26 cellular contexts compared by ENCODE assay signal in the genomic region with DNA sequence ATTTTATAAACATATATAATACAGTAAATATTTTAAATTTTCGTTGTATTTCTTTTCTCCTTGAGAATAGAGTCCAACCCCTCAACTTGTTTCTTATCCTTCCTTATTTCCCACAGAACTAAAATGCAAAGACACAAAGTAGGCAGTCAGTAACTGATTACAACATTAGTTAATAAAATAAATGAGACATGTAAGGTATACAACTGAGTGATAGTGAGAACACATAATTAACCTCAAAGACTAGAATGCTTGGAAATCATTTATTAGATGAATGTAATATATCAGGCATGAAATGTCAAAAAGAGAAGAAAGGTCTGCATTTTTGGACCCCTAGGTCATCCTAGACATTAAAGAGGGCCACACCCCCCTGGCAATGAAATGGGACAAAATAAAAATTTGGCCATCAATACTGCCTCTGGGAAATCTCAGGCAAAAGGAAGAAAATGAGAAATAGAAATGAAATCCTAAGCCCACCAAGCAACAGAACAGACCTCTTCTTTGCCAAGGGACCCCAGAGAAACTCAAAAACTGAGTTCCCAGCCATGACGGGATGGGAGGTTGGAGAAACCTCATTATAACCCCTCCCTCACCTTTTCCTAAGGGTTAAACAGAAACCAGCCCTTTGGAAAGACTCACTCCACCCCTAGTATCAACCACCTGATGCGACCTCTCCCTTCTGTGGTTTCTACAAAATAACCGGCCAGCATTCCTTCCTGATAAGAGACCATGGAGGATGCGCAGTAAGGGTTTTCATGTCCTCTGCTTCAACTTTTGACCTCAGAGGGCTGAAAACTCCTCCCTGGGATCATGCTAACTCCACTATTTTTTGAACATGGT.
DNase-seq lines count a peak whose midpoint lies in the region; ATAC-seq, FAIRE-seq and TF ChIP-seq lines count a peak whose summit lies in the region.
"Had no signal": no experiment of that assay in that cellular context is flagged by ENCODE, and none has a peak within 500 bp of the region (broad histone marks: within the 10 kb centered on the region; RNA-seq: fewer than 3 reads in every experiment).

No MANE protein-coding gene starts in this region.

- H2AFZ ChIP-seq in HepG2 (ENCODE audit: low read length) (no peak overlapping the region), Karpas-422 (ENCODE audit: low read length) (no peak overlapping the region)

- no peaks in the 10 kb centered on the region for H3K9me2 ChIP-seq in Karpas-422 (replicated peaks; ENCODE audit: insufficient read depth, low read length)

- TF ChIP-seq POLR2A in HepG2 (IDR thresholded peaks at IDR 0.05; ENCODE audit: insufficient read depth in 1 of 2, low read depth in 2 of 2, low read length in 2 of 2) (no peak), right lobe of liver (IDR thresholded peaks at IDR 0.05) (no peak)

- no peaks in the 10 kb centered on the region for H3K4me1 ChIP-seq in HepG2 (ENCODE audit: insufficient read depth, low read length)
- H3K4me1 ChIP-seq in right lobe of liver = no peaks in the 10 kb centered on the region
- H3K4me1 ChIP-seq in Karpas-422 (ENCODE audit: low read length) = 0 out of 2 replicates have a peak, but pooled peaks cover 3% of the 10 kb centered on the region
- H3K4me1 ChIP-seq: prostate gland had no signal

- CTCF ChIA-PET in HepG2 (lab: Yijun Ruan, JAX; ENCODE audit: low intra/inter-chr PET ratio, low total read pairs) = no interaction called here

- H3K9me3 ChIP-seq in HepG2 (ENCODE audit: low read length) (no peaks in the 10 kb centered on the region), right lobe of liver (no peaks in the 10 kb centered on the region), Karpas-422 (ENCODE audit: low read length) (no peaks in the 10 kb centered on the region)
- H3K9me3 ChIP-seq: MG63, prostate gland had no signal

- H3K79me2 ChIP-seq in HepG2 (ENCODE audit: insufficient read depth, low read length) = no peaks in the 10 kb centered on the region
- no peaks in the 10 kb centered on the region for H3K79me2 ChIP-seq in Karpas-422 (ENCODE audit: low read length)

- POLR2A ChIA-PET in HepG2 (lab: Yijun Ruan, JAX) = no interaction called here

- no peaks in the 10 kb centered on the region for H3K27me3 ChIP-seq in HepG2 (ENCODE audit: control insufficient read depth in 1 of 2, insufficient read depth in 2 of 2, low read length in 2 of 2)
- H3K27me3 ChIP-seq in right lobe of liver = no peaks in the 10 kb centered on the region
- no peaks in the 10 kb centered on the region for H3K27me3 ChIP-seq in Karpas-422 (ENCODE audit: low read length)
- H3K27me3 ChIP-seq: MG63 had no signal

- TF ChIP-seq CTCF in HepG2 (CRISPR knock-in tag; IDR thresholded peaks at IDR 0.05) (no peak), right lobe of liver (IDR thresholded peaks at IDR 0.05) (no peak)

- intact Hi-C loops in HepG2 (cut with micrococcal nuclease; ENCODE audit: unreplicated experiment) (loop anchor here (10.0 kb wide), 1 partner anchor 415 kb away; no protein-coding TSS in a partner anchor), right lobe of liver (cut with DNase I) (no loop called here)

- DNase-seq in HepG2 (ENCODE audit: low spot score) (peak; percentile 2), right lobe of liver (no peak), amniotic epithelial cell (ENCODE audit: low read depth) (peak; percentile 75), left kidney (ENCODE audit: low read depth, low spot score) (peak; percentile 11), NCI-H82 treated with DMSO at 0.1 percent for 48 hours (lab: John Stamatoyannopoulos, UW; ENCODE audit: unreplicated experiment) (no peak), Karpas-422 (no peak), NCI-H2081 (lab: John Stamatoyannopoulos, UW) (no peak)
- DNase-seq: 8988T; activated CD8-positive, alpha-beta memory T cell treated with anti-CD3 and anti-CD28 coated beads, Interleukin-2, amount 10 ng/mL, durations not matched to agents 7 days and 5 days; activated T-cell treated with anti-CD3 and anti-CD28 coated beads, Interleukin-2, amount 50 U/mL, for 48 hours; CD4-positive, CD25-positive, alpha-beta regulatory T cell; head of caudate nucleus; HFFc6; MG63; naive thymus-derived CD4-positive, alpha-beta T cell; NCI-H1417 treated with DMSO at 0.1 percent for 48 hours; NCI-H2107; NCI-H446; NCI-H82; nucleus accumbens; T-helper 2 cell had no signal

- WGBS in HepG2 (ENCODE audit: low lambda C conversion rate) = 1% methylated on average over 5 of the region's 5 CpGs
- WGBS in right lobe of liver (ENCODE audit: insufficient coverage, low coverage, low lambda C conversion rate, missing lambda C conversion rate) = 56% methylated on average over 5 of the region's 5 CpGs

- BruUV-seq in HepG2 (replicated peaks; lab: Mats Ljungman, UMichigan) = no TSS peak

- H3K9ac ChIP-seq in HepG2 (ENCODE audit: insufficient read depth, low read depth, low read length) (no peak overlapping the region), Karpas-422 (ENCODE audit: low read length) (no peak overlapping the region)

- H3K36me3 ChIP-seq in HepG2 (replicated peaks in 1 of 2; ENCODE audit: control insufficient read depth in 1 of 2, insufficient read depth in 2 of 2, low read length in 2 of 2) (no peaks in the 10 kb centered on the region), right lobe of liver (no peaks in the 10 kb centered on the region), Karpas-422 (ENCODE audit: insufficient read depth, low read length) (no peaks in the 10 kb centered on the region)
- H3K36me3 ChIP-seq: MG63, prostate gland had no signal

- H4K20me1 ChIP-seq in HepG2 (ENCODE audit: insufficient read depth, low read length) (no peaks in the 10 kb centered on the region), Karpas-422 (ENCODE audit: insufficient read depth, low read depth, low read length) (no peaks in the 10 kb centered on the region)

- FAIRE-seq in HepG2 (lab: Jason Lieb, UNC) = no peak

- H3K4me3 ChIP-seq in HepG2 (replicated peaks in 1 of 3; ENCODE audit: insufficient read depth in 1 of 3, low read depth in 2 of 3, low read length in 3 of 3) (no peak overlapping the region), right lobe of liver (no peak overlapping the region), Karpas-422 (ENCODE audit: low read length) (no peak overlapping the region)
- H3K4me3 ChIP-seq: MG63, prostate gland, SK-N-MC had no signal

- no peak for ATAC-seq in HepG2
- no peak for ATAC-seq in right lobe of liver
- ATAC-seq in HG03175 (IDR thresholded peaks at IDR 0.05; ENCODE audit: unreplicated experiment) = no peak
- ATAC-seq: activated CD8-positive, alpha-beta memory T cell treated with anti-CD3 and anti-CD28 coated beads, Interleukin-2, amount 10 ng/mL, durations not matched to agents 7 days and 5 days; left lobe of liver; naive thymus-derived CD4-positive, alpha-beta T cell had no signal

- H3K27ac ChIP-seq in HepG2 (ENCODE audit: extremely low read length, insufficient read depth, low read length) = no peak overlapping the region
- H3K27ac ChIP-seq in right lobe of liver = no peak overlapping the region
- H3K27ac ChIP-seq in Karpas-422 (ENCODE audit: low read length) = no peak overlapping the region
- H3K27ac ChIP-seq: prostate gland, SK-N-MC, VCaP had no signal

- TF ChIP-seq EP300 in HepG2 (IDR thresholded peaks at IDR 0.05; ENCODE audit: low read depth in 2 of 2, low read length in 2 of 2) = no peak
- no peak for TF ChIP-seq EP300 in HepG2 (CRISPR knock-in tag; IDR thresholded peaks at IDR 0.05; ENCODE audit: borderline replicate concordance)

- in situ Hi-C loops in HepG2 (cut with HindIII; ENCODE audit: extremely low pct_ligation_motif_present, low pct_unique_long_range_greater_than_20kb) = loop anchor here (25.0 kb wide), 1 partner anchor 267 kb away; no protein-coding TSS in a partner anchor

- H3K4me2 ChIP-seq in HepG2 (ENCODE audit: low read depth, low read length) (no peak overlapping the region), Karpas-422 (ENCODE audit: low read depth, low read length, poor library complexity, severe bottlenecking) (no peak overlapping the region)

- TF ChIP-seq RAD21 in HepG2 (CRISPR knock-in tag; IDR thresholded peaks at IDR 0.05) = no peak

TF ChIP-seq in HepG2, 621 proteins besides CTCF, POLR2A, EP300 and RAD21 (continues in another document):
- no peak for TF ChIP-seq AKAP8 (CRISPR knock-in tag; IDR thresholded peaks at IDR 0.05)
- TF ChIP-seq, protein P1, sequence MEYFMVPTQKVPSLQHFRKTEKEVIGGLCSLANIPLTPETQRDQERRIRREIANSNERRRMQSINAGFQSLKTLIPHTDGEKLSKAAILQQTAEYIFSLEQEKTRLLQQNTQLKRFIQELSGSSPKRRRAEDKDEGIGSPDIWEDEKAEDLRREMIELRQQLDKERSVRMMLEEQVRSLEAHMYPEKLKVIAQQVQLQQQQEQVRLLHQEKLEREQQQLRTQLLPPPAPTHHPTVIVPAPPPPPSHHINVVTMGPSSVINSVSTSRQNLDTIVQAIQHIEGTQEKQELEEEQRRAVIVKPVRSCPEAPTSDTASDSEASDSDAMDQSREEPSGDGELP (IDR thresholded peaks at IDR 0.05; ENCODE audit: borderline replicate concordance, low read depth) = no peak
- TF ChIP-seq ZNF253 (CRISPR knock-in tag; IDR thresholded peaks at IDR 0.05; ENCODE audit: borderline replicate concordance) = no peak
- TF ChIP-seq TCF7L2 (IDR thresholded peaks at IDR 0.05; ENCODE audit: low read depth, low read length) = no peak
- TF ChIP-seq, protein P2, sequence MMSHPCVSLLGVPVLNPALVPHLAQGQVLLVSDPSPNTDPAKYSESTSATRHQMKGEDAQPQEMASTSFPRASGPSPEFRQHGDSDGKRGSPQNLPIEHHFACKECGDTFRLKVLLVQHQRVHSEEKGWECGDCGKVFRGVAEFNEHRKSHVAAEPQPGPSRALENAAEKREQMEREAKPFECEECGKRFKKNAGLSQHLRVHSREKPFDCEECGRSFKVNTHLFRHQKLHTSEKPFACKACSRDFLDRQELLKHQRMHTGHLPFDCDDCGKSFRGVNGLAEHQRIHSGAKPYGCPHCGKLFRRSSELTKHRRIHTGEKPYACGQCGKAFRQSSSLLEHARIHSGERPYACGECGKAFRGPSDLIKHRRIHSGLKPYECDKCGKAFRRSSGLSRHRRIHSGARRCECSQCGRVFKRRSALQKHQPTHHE (CRISPR knock-in tag; IDR thresholded peaks at IDR 0.05; ENCODE audit: borderline replicate concordance) = no peak
- TF ChIP-seq, protein P3, sequence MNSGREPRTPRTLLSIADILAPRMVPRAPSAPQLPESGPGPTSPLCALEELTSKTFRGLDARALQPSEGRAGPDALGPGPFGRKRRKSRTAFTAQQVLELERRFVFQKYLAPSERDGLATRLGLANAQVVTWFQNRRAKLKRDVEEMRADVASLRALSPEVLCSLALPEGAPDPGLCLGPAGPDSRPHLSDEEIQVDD (CRISPR knock-in tag; IDR thresholded peaks at IDR 0.05; ENCODE audit: borderline replicate concordance) = no peak

Comparison
In these comparisons a context has a peak if more than half of its experiments do, and no peak if none do; other contexts are left out.
1. DNase-seq: peak in HepG2 (single experiment), amniotic epithelial cell (single experiment) and left kidney (single experiment); none in right lobe of liver (0 of 3), NCI-H82 treated with DMSO at 0.1 percent for 48 hours (single experiment), Karpas-422 (single experiment) and NCI-H2081 (0 of 2).